In the genomic region with DNA sequence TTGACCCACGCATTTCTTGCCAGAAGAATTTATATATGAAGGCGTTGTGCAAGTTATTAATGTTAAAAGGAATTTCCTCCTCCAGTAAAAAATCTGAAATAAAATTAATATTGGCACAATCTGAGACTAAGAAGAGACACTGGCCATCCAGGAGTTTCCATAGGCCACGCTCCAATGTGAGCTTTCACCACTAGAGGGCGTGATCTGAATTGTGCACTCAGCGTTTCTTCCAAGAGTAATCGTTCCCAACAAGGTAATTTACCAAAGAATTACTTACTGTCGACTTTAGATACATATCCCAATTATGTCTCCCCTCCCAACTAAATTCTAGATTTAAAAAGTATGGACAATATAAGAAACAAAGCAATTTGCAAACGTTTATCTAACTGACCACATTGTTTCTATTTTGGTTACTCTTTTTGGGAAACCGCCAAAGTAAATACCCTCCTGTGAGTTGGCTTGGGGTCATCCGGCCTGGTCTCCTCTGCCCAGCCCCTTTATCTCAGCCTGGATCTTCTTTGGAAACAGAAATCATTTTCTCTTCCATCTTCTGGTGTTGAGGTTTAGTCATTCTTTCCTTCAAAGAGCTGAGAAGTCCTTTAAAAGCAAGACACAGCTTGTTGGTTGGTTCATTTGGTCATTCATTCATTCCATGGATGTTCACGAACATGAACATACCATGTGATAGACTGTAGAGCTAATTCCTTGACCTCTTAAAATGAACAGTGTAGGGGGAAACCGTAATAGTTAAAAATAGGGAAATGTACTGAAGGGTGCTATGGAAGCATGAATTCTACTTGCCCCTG, we compare ENCODE assay signal across 8 cellular contexts. TPM values are rescaled to one million over a fixed set of nuclear protein-coding genes. Genes with fewer than 3 reads are reported as not detected.
DNase-seq lines count a peak whose midpoint lies in the region; ATAC-seq and TF ChIP-seq lines count a peak whose summit lies in the region.

No MANE protein-coding gene starts in this region.

- H3K36me3 ChIP-seq in osteoblast (ENCODE audit: insufficient read depth, low read length), result no peaks in the 10 kb centered on the region

- CTCF ChIA-PET in AG04449 (lab: Yijun Ruan, JAX), result interaction anchor here (0.6 to 6.6 kb wide), 27 partner anchors 10 to 460 kb away, joined by 3 to 78 read pairs (median 5); partner anchors contain the start of gene POLR2M

- no peak overlapping the region for H2AFZ ChIP-seq in osteoblast (ENCODE audit: low read length)

- no peaks in the 10 kb centered on the region for H3K9me3 ChIP-seq in osteoblast (ENCODE audit: low read depth, low read length)

- no peaks in the 10 kb centered on the region for H3K79me2 ChIP-seq in osteoblast (ENCODE audit: insufficient read depth, low read length)

- no peaks in the 10 kb centered on the region for H4K20me1 ChIP-seq in osteoblast (ENCODE audit: insufficient read depth, low read length)

- H3K4me3 ChIP-seq in AG04449 (ENCODE audit: low read depth, low read length), result no peak overlapping the region
- H3K4me3 ChIP-seq in osteoblast (ENCODE audit: insufficient read depth, low read length), result no peak overlapping the region

- no peak overlapping the region for H3K27ac ChIP-seq in osteoblast (ENCODE audit: low read depth, low read length)

- no peak for ATAC-seq in GM19035 (IDR thresholded peaks at IDR 0.05; ENCODE audit: unreplicated experiment)
- ATAC-seq in GM21528 (IDR thresholded peaks at IDR 0.05; ENCODE audit: low FRiP score, unreplicated experiment), result no peak

- H3K4me1 ChIP-seq in osteoblast (ENCODE audit: insufficient read depth, low read length), result peaks cover 4% of the 10 kb centered on the region

- H3K4me2 ChIP-seq in osteoblast (ENCODE audit: insufficient read depth, low read length), result peak overlapping the region; percentile 12

- DNase-seq in AG04449 (ENCODE audit: low read depth, low spot score) (no peak), NCI-H2227 treated with DMSO at 0.1 percent for 48 hours (lab: John Stamatoyannopoulos, UW) (peak; percentile 1), fibroblast of peridontal ligament (ENCODE audit: extremely low read depth) (peak; percentile 60), osteoblast (ENCODE audit: insufficient read length, low spot score, missing footprints) (peak; percentile 71)
- peak; percentile 9 for DNase-seq in activated CD8-positive, alpha-beta memory T cell treated with anti-CD3 and anti-CD28 coated beads, Interleukin-2, amount 50 U/mL, for 1 hour (ENCODE audit: extremely low read depth)

- H3K27me3 ChIP-seq in osteoblast (ENCODE audit: insufficient read depth, low read length), result no peaks in the 10 kb centered on the region

- POLR2A ChIA-PET in AG04449 (lab: Yijun Ruan, JAX), result interaction anchor here (0.7 kb wide), 1 partner anchor 1520 kb away, joined by 4 read pairs; no protein-coding TSS in a partner anchor

- TF ChIP-seq CTCF in AG04449 (IDR thresholded peaks at IDR 0.05; ENCODE audit: insufficient read depth, low read length, missing control alignments) (peak; percentile 75), GM12801 (IDR thresholded peaks at IDR 0.05; ENCODE audit: extremely low read depth, insufficient read length) (peak; percentile 79), osteoblast (IDR thresholded peaks at IDR 0.05; ENCODE audit: extremely low read depth, low read depth, low read length) (peak; percentile 97)

RNA-seq across cellular contexts. Expression of gene POLR2M, which starts 26.2 kb away (rescaled TPM):
- 154 and 416 TPM in 2 replicates for total RNA-seq in osteoblast
